ENCODE assay signal across 28 cellular contexts in genomic region chr3:73681198-73681597, GRCh38. TPM values are rescaled to one million over a fixed set of nuclear protein-coding genes. Genes with fewer than 3 reads are reported as not detected.
"Had no signal": no experiment of that assay in that cellular context is flagged by ENCODE, and none has a peak within 500 bp of the region (broad histone marks: within the 10 kb centered on the region; RNA-seq: fewer than 3 reads in every experiment).

No MANE protein-coding gene starts in this region.

- FAIRE-seq: islet of Langerhans, urothelium cell line had no signal

- H3K4me3 Mint-ChIP-seq: activated CD4-positive, alpha-beta memory T cell treated with anti-CD3 and anti-CD28 coated beads for 36 hours; activated CD4-positive, alpha-beta T cell treated with anti-CD3 and anti-CD28 coated beads, Interleukin-2, amount 10 ng/mL, durations not matched to agents 24 days and 14 days; activated T-cell treated with anti-CD3 and anti-CD28 coated beads, Interleukin-2, amount 50 U/mL, for 24 hours; natural killer cell treated with Interleukin-12 subunit alpha and Interleukin-12 subunit beta and Interleukin-15 and Interleukin-18, amount 100 ng/mL, for 72 hours; T-helper 17 cell had no signal

- H3K9me3 ChIP-seq: body of pancreas, esophagus muscularis mucosa, gastrocnemius medialis, left lung, lower lobe of right lung, mucosa of descending colon, transverse colon had no signal

- H3K4me3 ChIP-seq: body of pancreas, coronary artery, esophagus muscularis mucosa, gastrocnemius medialis, left lung, lower lobe of right lung, mucosa of descending colon, transverse colon had no signal

- ATAC-seq: activated naive CD4-positive, alpha-beta T cell treated with anti-CD3 and anti-CD28 coated beads, Interleukin-2, amount 50 U/mL, for 72 hours; body of pancreas; gastrocnemius medialis; left lung; lower lobe of right lung; mucosa of descending colon; natural killer cell treated with Interleukin-12 subunit alpha and Interleukin-12 subunit beta and Interleukin-15 and Interleukin-18, amount 100 ng/mL, for 72 hours; T-helper 17 cell had no signal

- H3K27ac ChIP-seq: body of pancreas, coronary artery, dorsolateral prefrontal cortex, esophagus muscularis mucosa, gastrocnemius medialis, left lung, lower lobe of right lung, transverse colon, WERI-Rb-1 had no signal

- DNase-seq: activated CD4-positive, alpha-beta memory T cell treated with anti-CD3 and anti-CD28 coated beads for 36 hours; activated CD4-positive, alpha-beta T cell treated with anti-CD3 and anti-CD28 coated beads, Interleukin-2, amount 10 ng/mL, durations not matched to agents 24 days and 14 days; activated CD4-positive, CD25-positive, alpha-beta regulatory T cell treated with anti-CD3 and anti-CD28 coated beads, Interleukin-2, amount 50 U/mL, for 72 hours; activated CD8-positive, alpha-beta memory T cell treated with anti-CD3 and anti-CD28 coated beads, Interleukin-2, amount 50 U/mL, for 48 hours; activated gamma-delta T cell treated with Interleukin-2 at 50 U/mL for 16 hours; activated T-cell treated with anti-CD3 and anti-CD28 coated beads, Interleukin-2, amount 50 U/mL, for 24 hours; aorta; body of pancreas; dorsolateral prefrontal cortex; effector memory CD4-positive, alpha-beta T cell; gastrocnemius medialis; glutamatergic neuron; left lung; lower lobe of right lung; mucosa of descending colon; stimulated activated naive CD4-positive, alpha-beta T cell treated with Interleukin-2 at 50 U/mL for 16 hours; T-helper 17 cell; T1000; transverse colon; WERI-Rb-1 had no signal

- H3K4me1 Mint-ChIP-seq: activated CD4-positive, alpha-beta T cell treated with anti-CD3 and anti-CD28 coated beads, Interleukin-2, amount 10 ng/mL, durations not matched to agents 24 days and 14 days; T-helper 17 cell had no signal

- H3K36me3 Mint-ChIP-seq: activated CD4-positive, alpha-beta memory T cell treated with anti-CD3 and anti-CD28 coated beads for 36 hours; activated naive CD4-positive, alpha-beta T cell treated with anti-CD3 and anti-CD28 coated beads, Interleukin-2, amount 50 U/mL, for 72 hours; natural killer cell treated with Interleukin-12 subunit alpha and Interleukin-12 subunit beta and Interleukin-15 and Interleukin-18, amount 100 ng/mL, for 72 hours had no signal

- H3K27me3 Mint-ChIP-seq: activated CD4-positive, alpha-beta memory T cell treated with anti-CD3 and anti-CD28 coated beads for 36 hours; activated CD4-positive, alpha-beta T cell treated with anti-CD3 and anti-CD28 coated beads, Interleukin-2, amount 10 ng/mL, durations not matched to agents 24 days and 14 days; activated T-cell treated with anti-CD3 and anti-CD28 coated beads, Interleukin-2, amount 50 U/mL, for 24 hours; natural killer cell treated with Interleukin-12 subunit alpha and Interleukin-12 subunit beta and Interleukin-15 and Interleukin-18, amount 100 ng/mL, for 72 hours; progenitor cell of endocrine pancreas; T-helper 17 cell had no signal

- H3K36me3 ChIP-seq: esophagus muscularis mucosa, gastrocnemius medialis, left lung, lower lobe of right lung, transverse colon, WERI-Rb-1 had no signal

- H3K27me3 ChIP-seq: body of pancreas, dorsolateral prefrontal cortex, esophagus muscularis mucosa, gastrocnemius medialis, left lung, transverse colon had no signal

- H3K4me1 ChIP-seq: body of pancreas, esophagus muscularis mucosa, gastrocnemius medialis, left lung, lower lobe of right lung, transverse colon had no signal

- H3K9me3 Mint-ChIP-seq: activated CD4-positive, alpha-beta memory T cell treated with anti-CD3 and anti-CD28 coated beads for 36 hours; activated CD4-positive, alpha-beta T cell treated with anti-CD3 and anti-CD28 coated beads, Interleukin-2, amount 10 ng/mL, durations not matched to agents 24 days and 14 days; activated T-cell treated with anti-CD3 and anti-CD28 coated beads, Interleukin-2, amount 50 U/mL, for 24 hours had no signal

- H3K27ac Mint-ChIP-seq: activated CD4-positive, alpha-beta memory T cell treated with anti-CD3 and anti-CD28 coated beads for 36 hours; activated CD4-positive, alpha-beta T cell treated with anti-CD3 and anti-CD28 coated beads, Interleukin-2, amount 10 ng/mL, durations not matched to agents 24 days and 14 days; activated naive CD4-positive, alpha-beta T cell treated with anti-CD3 and anti-CD28 coated beads, Interleukin-2, amount 50 U/mL, for 72 hours; activated T-cell treated with anti-CD3 and anti-CD28 coated beads, Interleukin-2, amount 50 U/mL, for 24 hours; natural killer cell treated with Interleukin-12 subunit alpha and Interleukin-12 subunit beta and Interleukin-15 and Interleukin-18, amount 100 ng/mL, for 72 hours; progenitor cell of endocrine pancreas; T-helper 17 cell had no signal

RNA-seq across cellular contexts. Expression of gene PDZRN3, which starts 56.5 kb away (rescaled TPM):
- total RNA-seq: activated CD4-positive, alpha-beta memory T cell treated with anti-CD3 and anti-CD28 coated beads for 36 hours; activated CD4-positive, alpha-beta T cell treated with anti-CD3 and anti-CD28 coated beads, Interleukin-2, amount 10 ng/mL, durations not matched to agents 24 days and 14 days; activated CD8-positive, alpha-beta memory T cell treated with anti-CD3 and anti-CD28 coated beads for 36 hours; activated naive CD4-positive, alpha-beta T cell treated with anti-CD3 and anti-CD28 coated beads, Interleukin-2, amount 50 U/mL, for 72 hours; natural killer cell treated with Interleukin-12 subunit alpha and Interleukin-12 subunit beta and Interleukin-15 and Interleukin-18, amount 100 ng/mL, for 72 hours; T-helper 17 cell had no signal
